ENCODE assay signal across 19 cellular contexts in the genomic region with DNA sequence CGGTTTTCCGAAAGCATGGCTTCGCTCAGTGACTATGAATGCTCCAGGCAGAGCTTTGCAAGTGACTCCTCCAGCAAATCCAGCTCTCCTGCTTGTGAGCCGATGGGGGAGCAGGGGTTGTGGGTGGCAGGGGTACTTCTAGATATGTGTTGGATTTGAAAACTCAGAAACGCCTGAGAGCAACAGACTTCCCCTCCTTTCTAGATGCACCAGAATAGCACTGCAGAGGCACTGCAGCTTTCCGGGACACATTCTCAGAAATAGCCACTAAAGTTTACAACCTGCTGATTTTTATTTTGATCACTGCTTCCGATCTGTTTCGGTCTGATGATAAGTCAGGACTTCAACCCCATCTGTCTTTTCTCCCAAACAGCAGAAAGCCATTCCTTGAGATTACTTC. TPM values are rescaled to one million over a fixed set of nuclear protein-coding genes. Genes with fewer than 3 reads are reported as not detected.
DNase-seq lines count a peak whose midpoint lies in the region; ATAC-seq and TF ChIP-seq lines count a peak whose summit lies in the region.
"Had no signal": no experiment of that assay in that cellular context is flagged by ENCODE, and none has a peak within 500 bp of the region (broad histone marks: within the 10 kb centered on the region; RNA-seq: fewer than 3 reads in every experiment).

No MANE protein-coding gene starts in this region.

- H3K27me3 ChIP-seq in heart left ventricle (no peaks in the 10 kb centered on the region), OCI-LY1 (ENCODE audit: insufficient read depth, low read length) (no peaks in the 10 kb centered on the region), lower lobe of right lung (ENCODE audit: low read depth) (no peaks in the 10 kb centered on the region)
- H3K27me3 ChIP-seq: right lobe of liver, SJCRH30, suprapubic skin had no signal

- H3K79me2 ChIP-seq in OCI-LY1 (ENCODE audit: insufficient read depth, low read length) = no peaks in the 10 kb centered on the region

- DNase-seq in heart left ventricle (no peak), left ventricle myocardium superior (no peak), lower lobe of right lung (no peak), germinal center (ENCODE audit: low spot score) (no peak), pons (ENCODE audit: low spot score) (no peak)
- DNase-seq: activated CD4-positive, alpha-beta T cell treated with anti-CD3 and anti-CD28 coated beads for 48 hours; activated naive CD8-positive, alpha-beta T cell treated with anti-CD3 and anti-CD28 coated beads, Interleukin-2, amount 10 ng/mL, durations not matched to agents 7 days and 5 days; activated T-cell treated with anti-CD3 and anti-CD28 coated beads for 4 hours; hippocampal formation; NCI-H1436 treated with DMSO at 0.1 percent for 48 hours; right lobe of liver; SJCRH30; stimulated activated CD4-positive, alpha-beta T cell treated with anti-CD3 and anti-CD28 coated beads, Interleukin-1b, Interleukin-23, amount 100 ng/mL, for 48 hours; T1000 had no signal

- 39 to 54% (median 44%) methylated on average over 7 to 8 of the region's 8 CpGs for WGBS in heart left ventricle, 4 donors

- H3K4me3 ChIP-seq in heart left ventricle = no peak overlapping the region
- no peak overlapping the region for H3K4me3 ChIP-seq in OCI-LY1 (ENCODE audit: low read depth, low read length, poor library complexity, severe bottlenecking)
- H3K4me3 ChIP-seq in lower lobe of right lung = no peak overlapping the region
- H3K4me3 ChIP-seq: right lobe of liver, SJCRH30, suprapubic skin had no signal

- no peak overlapping the region for H2AFZ ChIP-seq in OCI-LY1 (ENCODE audit: low read length)

- peaks cover 46% of the 10 kb centered on the region for H3K36me3 Mint-ChIP-seq in stimulated activated memory B cell treated with anti-CD40 and anti-IgM and Interleukin-4, amounts not matched to agents 10 μg/mL and 1 μg/mL and 100 μg/mL, for 72 hours
- H3K36me3 Mint-ChIP-seq: activated naive CD8-positive, alpha-beta T cell treated with anti-CD3 and anti-CD28 coated beads, Interleukin-2, amount 10 ng/mL, durations not matched to agents 7 days and 5 days had no signal

- ATAC-seq in heart left ventricle (peak in 1 of 4 donors; percentile 12), left ventricle myocardium superior (no peak), lower lobe of right lung (no peak), GM19397 (IDR thresholded peaks at IDR 0.05; ENCODE audit: unreplicated experiment) (no peak)
- no peak for ATAC-seq in stimulated activated memory B cell treated with anti-CD40 and anti-IgM and Interleukin-4, amounts not matched to agents 10 μg/mL and 1 μg/mL and 100 μg/mL, for 72 hours

- peaks cover 0 to 67% (median 36%) of the 10 kb centered on the region in 9 donors for H3K36me3 ChIP-seq in heart left ventricle
- peaks cover 9% of the 10 kb centered on the region; the same call in 1 of the 2 replicates for H3K36me3 ChIP-seq in OCI-LY1 (ENCODE audit: insufficient read depth, low read length)
- H3K36me3 ChIP-seq in lower lobe of right lung = peaks cover 36% of the 10 kb centered on the region
- H3K36me3 ChIP-seq: SJCRH30 had no signal

- TF ChIP-seq CTCF in heart left ventricle (IDR thresholded peaks at IDR 0.05) = no peak
- TF ChIP-seq CTCF in OCI-LY1 (IDR thresholded peaks at IDR 0.05; ENCODE audit: low read length) = no peak
- no peak for TF ChIP-seq CTCF in lower lobe of right lung (IDR thresholded peaks at IDR 0.05)

- H3K27ac Mint-ChIP-seq in stimulated activated memory B cell treated with anti-CD40 and anti-IgM and Interleukin-4, amounts not matched to agents 10 μg/mL and 1 μg/mL and 100 μg/mL, for 72 hours = peak overlapping the region; percentile 44
- H3K27ac Mint-ChIP-seq: activated naive CD8-positive, alpha-beta T cell treated with anti-CD3 and anti-CD28 coated beads, Interleukin-2, amount 10 ng/mL, durations not matched to agents 7 days and 5 days had no signal

- H3K9me2 ChIP-seq in OCI-LY1 (ENCODE audit: low read depth, low read length) = no peaks in the 10 kb centered on the region

- H3K27ac ChIP-seq in heart left ventricle = peak overlapping the region in 9 of 12 donors; percentile 4 to 100 (median 51)
- H3K27ac ChIP-seq in OCI-LY1 (ENCODE audit: low read depth, low read length, poor library complexity, severe bottlenecking) = no peak overlapping the region
- H3K27ac ChIP-seq in lower lobe of right lung = peak overlapping the region; percentile 13
- H3K27ac ChIP-seq: right lobe of liver, SJCRH30, suprapubic skin had no signal

- no peak for TF ChIP-seq POLR2A in heart left ventricle (IDR thresholded peaks at IDR 0.05)

- H3K9me3 ChIP-seq in heart left ventricle (no peaks in the 10 kb centered on the region), OCI-LY1 (ENCODE audit: low read length) (no peaks in the 10 kb centered on the region), lower lobe of right lung (no peaks in the 10 kb centered on the region)
- H3K9me3 ChIP-seq: right lobe of liver, SJCRH30, suprapubic skin had no signal

- H4K20me1 ChIP-seq in OCI-LY1 (ENCODE audit: insufficient read depth, low read length) = no peaks in the 10 kb centered on the region

- H3K4me1 ChIP-seq in heart left ventricle (peaks cover 4 to 69% (median 52%) of the 10 kb centered on the region in 12 donors), OCI-LY1 (ENCODE audit: insufficient read depth, low read length, severe bottlenecking) (peaks cover 33% of the 10 kb centered on the region), lower lobe of right lung (peaks cover 55% of the 10 kb centered on the region)

- peaks cover 55% of the 10 kb centered on the region for H3K4me1 Mint-ChIP-seq in stimulated activated memory B cell treated with anti-CD40 and anti-IgM and Interleukin-4, amounts not matched to agents 10 μg/mL and 1 μg/mL and 100 μg/mL, for 72 hours

- no peaks in the 10 kb centered on the region for H3K9me3 Mint-ChIP-seq in stimulated activated memory B cell treated with anti-CD40 and anti-IgM and Interleukin-4, amounts not matched to agents 10 μg/mL and 1 μg/mL and 100 μg/mL, for 72 hours
- H3K9me3 Mint-ChIP-seq: activated naive CD8-positive, alpha-beta T cell treated with anti-CD3 and anti-CD28 coated beads, Interleukin-2, amount 10 ng/mL, durations not matched to agents 7 days and 5 days; nephron had no signal

- H3K4me2 ChIP-seq in OCI-LY1 (ENCODE audit: low read length) = peak overlapping the region; percentile 9; the same call in 1 of the 2 replicates

- no peaks in the 10 kb centered on the region for H3K27me3 Mint-ChIP-seq in stimulated activated memory B cell treated with anti-CD40 and anti-IgM and Interleukin-4, amounts not matched to agents 10 μg/mL and 1 μg/mL and 100 μg/mL, for 72 hours
- H3K27me3 Mint-ChIP-seq: activated naive CD8-positive, alpha-beta T cell treated with anti-CD3 and anti-CD28 coated beads, Interleukin-2, amount 10 ng/mL, durations not matched to agents 7 days and 5 days had no signal

- intact Hi-C loops in heart left ventricle (cut with DNase I) = loop anchor here in 1 of 10 donors (5.0 kb wide), 1 partner anchor 531 kb away; no protein-coding TSS in a partner anchor
- intact Hi-C loops in left ventricle myocardium superior (cut with micrococcal nuclease) = no loop called here
- intact Hi-C loops in lower lobe of right lung (cut with DNase I) = no loop called here

- no peaks in the 10 kb centered on the region; the same call in 1 of the 2 replicates for H3F3A ChIP-seq in OCI-LY1 (ENCODE audit: insufficient read depth, low read length)

- H3K9ac ChIP-seq in OCI-LY1 (ENCODE audit: low read length) = no peak overlapping the region

- H3K4me3 Mint-ChIP-seq in stimulated activated memory B cell treated with anti-CD40 and anti-IgM and Interleukin-4, amounts not matched to agents 10 μg/mL and 1 μg/mL and 100 μg/mL, for 72 hours = peak overlapping the region; percentile 17
- H3K4me3 Mint-ChIP-seq: activated naive CD8-positive, alpha-beta T cell treated with anti-CD3 and anti-CD28 coated beads, Interleukin-2, amount 10 ng/mL, durations not matched to agents 7 days and 5 days; nephron had no signal

RNA-seq across cellular contexts. Expression of a gene that starts 8.6 kb away (rescaled TPM):
- total RNA-seq in heart left ventricle (100 to 1,000 TPM in 5 of 9 donors, 10 to 100 TPM in 4; 60.8 to 147 (median 113) TPM), left ventricle myocardium superior (104 TPM), lower lobe of right lung (56.1 TPM)
- polyA plus RNA-seq in heart left ventricle = 10 to 100 TPM; 15.5 to 17.3 TPM

RNA-seq across cellular contexts. Expression of a gene that starts 46.4 kb away (rescaled TPM):
- 10 to 100 TPM in 2 of 9 donors, 1 to 10 TPM in 7; 6.4 to 12.3 (median 9.3) TPM for total RNA-seq in heart left ventricle
- polyA plus RNA-seq in heart left ventricle = 1 to 10 TPM; 2.5 to 8.1 TPM
- total RNA-seq in left ventricle myocardium superior = 7.5 TPM
- 9.6 TPM for total RNA-seq in lower lobe of right lung
